In the genomic region with DNA sequence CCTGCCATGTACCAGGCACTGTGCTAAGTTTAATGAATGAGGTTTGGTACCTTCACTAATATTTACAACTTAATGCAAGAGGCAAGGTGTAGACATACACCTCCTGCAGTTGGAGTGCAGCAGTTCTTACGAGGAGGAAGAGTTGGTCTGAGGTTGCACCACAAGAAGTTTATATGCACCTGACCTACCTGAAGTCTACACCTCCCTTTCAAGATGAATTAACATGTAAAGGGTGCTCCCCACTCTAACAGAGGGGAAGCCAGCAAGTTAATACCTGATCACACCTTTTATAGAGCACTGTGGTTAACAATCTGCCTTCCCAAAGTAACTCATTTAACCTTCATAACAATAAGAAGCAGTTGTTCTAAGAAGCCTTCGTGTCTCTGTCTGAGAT, we compare ENCODE assay signal across 8 cellular contexts.
DNase-seq lines count a peak whose midpoint lies in the region; ATAC-seq and TF ChIP-seq lines count a peak whose summit lies in the region.

No MANE protein-coding gene starts in this region.

- peak overlapping the region; percentile 68; the same call in 1 of the 2 replicates for H3K4me3 ChIP-seq in HUES48 (ENCODE audit: low read depth, low read length)
- peak overlapping the region; percentile 76 for H3K4me3 ChIP-seq in coronary artery
- H3K4me3 ChIP-seq in sigmoid colon, result peak overlapping the region; percentile 64 to 78 (median 72)

- H3K36me3 ChIP-seq in HUES48 (ENCODE audit: control insufficient read depth, insufficient read depth, low read length) (no peaks in the 10 kb centered on the region), sigmoid colon (no peaks in the 10 kb centered on the region)

- H3K9me3 ChIP-seq in HUES48 (ENCODE audit: control insufficient read depth, insufficient read depth, low read length) (peaks cover 29% of the 10 kb centered on the region), sigmoid colon (no peaks in the 10 kb centered on the region)

- no peak for TF ChIP-seq CTCF in coronary artery (IDR thresholded peaks at IDR 0.05)
- no peak for TF ChIP-seq CTCF in sigmoid colon (IDR thresholded peaks at IDR 0.05)
- TF ChIP-seq CTCF in GM20000 (IDR thresholded peaks at IDR 0.05; ENCODE audit: extremely low read depth, missing control alignments), result no peak

- H3K4me1 ChIP-seq in HUES48 (ENCODE audit: control insufficient read depth, insufficient read depth, low read length) (no peaks in the 10 kb centered on the region), sigmoid colon (peaks cover 0 to 42% (median 34%) of the 10 kb centered on the region in 4 donors)

- H3K27ac ChIP-seq in HUES48 (ENCODE audit: low read depth, low read length) (no peak overlapping the region), coronary artery (peak overlapping the region; percentile 88 to 89), sigmoid colon (peak overlapping the region; percentile 89 to 94 (median 93))

- ATAC-seq in GM18519 (IDR thresholded peaks at IDR 0.05; ENCODE audit: low FRiP score, unreplicated experiment) (peak; percentile 12), GM19463 (IDR thresholded peaks at IDR 0.05; ENCODE audit: unreplicated experiment) (no peak)

- H3K9ac ChIP-seq in HUES48 (ENCODE audit: low read depth, low read length), result no peak overlapping the region

- intact Hi-C loops in sigmoid colon (cut with DNase I), result no loop called here

- H3K27me3 ChIP-seq in HUES48 (ENCODE audit: control insufficient read depth, insufficient read depth, low read length), result peaks cover 8% of the 10 kb centered on the region; the same call in 1 of the 2 replicates
- H3K27me3 ChIP-seq in sigmoid colon, result no peaks in the 10 kb centered on the region

- DNase-seq in coronary artery (ENCODE audit: low spot score) (no peak), sigmoid colon (no peak), GM20000 (ENCODE audit: low spot score) (no peak), RPMI8226 (no peak)
- no peak for DNase-seq in stimulated activated CD4-positive, alpha-beta T cell treated with anti-CD3 and anti-CD28 coated beads, Interleukin-4, amount 100 ng/mL, for 24 hours

- no peak for TF ChIP-seq EP300 in sigmoid colon (IDR thresholded peaks at IDR 0.05)

- 37 to 39% methylated on average over 2 of the region's 2 CpGs for WGBS in sigmoid colon, 2 donors

- no peak for TF ChIP-seq POLR2A in sigmoid colon (IDR thresholded peaks at IDR 0.05)
